ENCODE assay signal across 8 cellular contexts in genomic region chr7:35985126-35985754, GRCh38.
A peak's percentile ranks its signal among the peaks of the same experiment; 100 is the strongest.
DNase-seq lines count a peak whose midpoint lies in the region; ATAC-seq and TF ChIP-seq lines count a peak whose summit lies in the region.

No MANE protein-coding gene starts in this region.

- no peaks in the 10 kb centered on the region for H3K4me1 ChIP-seq in left lung

- H3K36me3 Mint-ChIP-seq in activated CD4-positive, alpha-beta T cell treated with anti-CD3 and anti-CD28 coated beads for 36 hours (ENCODE audit: low read depth), result no peaks in the 10 kb centered on the region
- no peaks in the 10 kb centered on the region for H3K36me3 Mint-ChIP-seq in chondrocyte (ENCODE audit: low read depth)

- DNase-seq in AG04450 (ENCODE audit: low read depth, low spot score) (peak; percentile 39), NCI-H345 treated with DMSO at 0.1 percent for 48 hours (lab: John Stamatoyannopoulos, UW; ENCODE audit: unreplicated experiment) (peak; percentile 48), chondrocyte (ENCODE audit: low spot score) (no peak), left lung (peak; percentile 81 to 92)
- peak; percentile 87 for DNase-seq in activated CD4-positive, alpha-beta T cell treated with anti-CD3 and anti-CD28 coated beads for 36 hours
- DNase-seq in stimulated activated CD4-positive, alpha-beta T cell treated with anti-CD3 and anti-CD28 coated beads, TNF-alpha, amount 100 ng/mL, for 1 hour (ENCODE audit: low read depth in 3 of 3, low spot score in 1 of 3), result peak; percentile 33 to 66 (median 59)

- POLR2A ChIA-PET in AG04450 (lab: Yijun Ruan, JAX), result no interaction called here
- POLR2A ChIA-PET in activated CD4-positive, alpha-beta T cell treated with anti-CD3 and anti-CD28 coated beads for 36 hours (lab: Charles Lee), result interaction anchor here (0.7 kb wide), 1 partner anchor 316 kb away, joined by 3 read pairs; no protein-coding TSS in a partner anchor

- no peak overlapping the region for H3K4me3 Mint-ChIP-seq in activated CD4-positive, alpha-beta T cell treated with anti-CD3 and anti-CD28 coated beads for 36 hours
- H3K4me3 Mint-ChIP-seq in chondrocyte (ENCODE audit: unreplicated experiment), result no peak overlapping the region

- CTCF ChIA-PET in AG04450 (lab: Charles Lee), result interaction anchor here (0.6 to 4.5 kb wide), 18 partner anchors 9 to 393 kb away, joined by 3 to 72 read pairs (median 4); no protein-coding TSS in a partner anchor
- CTCF ChIA-PET in activated CD4-positive, alpha-beta T cell treated with anti-CD3 and anti-CD28 coated beads for 36 hours (lab: Charles Lee), result interaction anchor here (0.6 to 4.5 kb wide), 22 partner anchors 9 to 341 kb away, joined by 3 to 89 read pairs (median 4); no protein-coding TSS in a partner anchor

- H3K4me1 Mint-ChIP-seq in activated CD4-positive, alpha-beta T cell treated with anti-CD3 and anti-CD28 coated beads for 36 hours, result no peaks in the 10 kb centered on the region
- peaks cover 29% of the 10 kb centered on the region for H3K4me1 Mint-ChIP-seq in chondrocyte (ENCODE audit: low read depth)

- no peaks in the 10 kb centered on the region for H3K9me3 ChIP-seq in AG04450 (ENCODE audit: control insufficient read depth, insufficient read depth, low read length)
- H3K9me3 ChIP-seq in left lung, result no peaks in the 10 kb centered on the region

- no peaks in the 10 kb centered on the region for H3K27me3 Mint-ChIP-seq in activated CD4-positive, alpha-beta T cell treated with anti-CD3 and anti-CD28 coated beads for 36 hours
- no peaks in the 10 kb centered on the region for H3K27me3 Mint-ChIP-seq in chondrocyte (ENCODE audit: low read depth)

- no peak overlapping the region for H3K27ac ChIP-seq in AG04450 (ENCODE audit: low read depth, low read length)
- H3K27ac ChIP-seq in left lung, result no peak overlapping the region

- no peaks in the 10 kb centered on the region for H3K9me3 Mint-ChIP-seq in activated CD4-positive, alpha-beta T cell treated with anti-CD3 and anti-CD28 coated beads for 36 hours (ENCODE audit: low read depth)
- no peaks in the 10 kb centered on the region for H3K9me3 Mint-ChIP-seq in chondrocyte (ENCODE audit: low read depth)

- H3K4me3 ChIP-seq in AG04450 (ENCODE audit: low read depth, low read length) (no peak overlapping the region), left lung (no peak overlapping the region)

- H3K27me3 ChIP-seq in AG04450 (ENCODE audit: control insufficient read depth, insufficient read depth, low read length) (peaks cover 4% of the 10 kb centered on the region), left lung (no peaks in the 10 kb centered on the region)

- H3K36me3 ChIP-seq in left lung, result no peaks in the 10 kb centered on the region

- intact Hi-C loops in activated CD4-positive, alpha-beta T cell treated with anti-CD3 and anti-CD28 coated beads for 36 hours (cut with DNase I, micrococcal nuclease), result loop anchor here (1.0 kb wide), 3 partner anchors 302 to 334 kb away; no protein-coding TSS in a partner anchor
- intact Hi-C loops in left lung (cut with DNase I), result loop anchor here in 1 of 2 donors (5.0 kb wide), 1 partner anchor 307 kb away; no protein-coding TSS in a partner anchor

- no peak overlapping the region for H3K27ac Mint-ChIP-seq in activated CD4-positive, alpha-beta T cell treated with anti-CD3 and anti-CD28 coated beads for 36 hours
- no peak overlapping the region for H3K27ac Mint-ChIP-seq in chondrocyte (ENCODE audit: unreplicated experiment)

- TF ChIP-seq CTCF in AG04450 (IDR thresholded peaks at IDR 0.05; ENCODE audit: low read depth, low read length) (peak; percentile 98), chondrocyte (IDR thresholded peaks at IDR 0.05) (peak; percentile 97), left lung (IDR thresholded peaks at IDR 0.05) (peak; percentile 84 to 93)

- ATAC-seq in GM18858 (IDR thresholded peaks at IDR 0.05; ENCODE audit: unreplicated experiment) (peak; percentile 84), HG03103 (IDR thresholded peaks at IDR 0.05; ENCODE audit: low read depth, unreplicated experiment) (peak; percentile 91), left lung (peak; percentile 99)
- peak; percentile 100 for ATAC-seq in activated CD4-positive, alpha-beta T cell treated with anti-CD3 and anti-CD28 coated beads for 36 hours
